In genomic region chr1:44810762-44811105, GRCh38 we compare ENCODE assay signal across 1 cellular context.
A peak's percentile ranks its signal among the peaks of the same experiment; 100 is the strongest.
TF ChIP-seq lines count a peak whose summit lies in the region.

No MANE protein-coding gene starts in this region.

TF ChIP-seq in GM12878, 131 proteins besides CTCF, POLR2A, EP300 and RAD21:
- TF ChIP-seq IKZF2 (IDR thresholded peaks at IDR 0.05) (peak in 1 of 2 experiments; percentile 6; a peak in 1 of 4 replicates), MLLT1 (IDR thresholded peaks at IDR 0.05) (peak; percentile 46; the same call in 1 of the 2 replicates)
